Comparison of ENCODE assay signal across 14 cellular contexts in the genomic region with DNA sequence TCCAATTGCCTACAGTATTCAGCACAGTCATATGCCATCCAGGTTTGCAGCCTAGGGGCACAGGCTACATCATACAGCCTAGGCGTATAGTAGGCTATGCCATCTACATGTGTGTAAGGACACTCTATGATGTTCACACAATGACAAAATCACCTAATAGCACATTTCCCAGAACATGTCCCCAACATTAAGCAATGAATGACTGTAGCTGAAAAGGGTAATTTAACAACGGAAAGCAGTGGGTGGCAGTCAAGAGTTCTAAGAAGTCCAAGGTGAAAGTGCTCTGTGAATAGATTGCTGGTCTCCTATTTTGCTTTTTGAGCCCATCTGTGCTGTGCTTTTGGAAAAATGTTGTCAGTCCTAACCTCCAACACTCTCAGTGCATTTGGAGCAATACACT.
DNase-seq lines count a peak whose midpoint lies in the region; ATAC-seq and TF ChIP-seq lines count a peak whose summit lies in the region.
"Had no signal": no experiment of that assay in that cellular context is flagged by ENCODE, and none has a peak within 500 bp of the region (broad histone marks: within the 10 kb centered on the region; RNA-seq: fewer than 3 reads in every experiment).

No MANE protein-coding gene starts in this region.

- 98% methylated on average over 2 of the region's 2 CpGs for WGBS in mammary epithelial cell (ENCODE audit: low coverage, missing lambda C conversion rate)
- WGBS in ovary, 3 donors = 93 to 94% (median 94%) methylated on average over 2 of the region's 2 CpGs

- TF ChIP-seq POLR2A in ovary (IDR thresholded peaks at IDR 0.05) = no peak

- in situ Hi-C loops in mammary epithelial cell (cut with MboI; ENCODE audit: low sequenced_read_pairs in 2 of 2) = no loop called here

- dilution Hi-C loops in mammary epithelial cell (cut with HindIII; ENCODE audit: low sequenced_read_pairs) = no loop called here

- H3K4me1 Mint-ChIP-seq in MCF 10A (ENCODE audit: insufficient read depth, unreplicated experiment) = peaks cover 11% of the 10 kb centered on the region
- H3K4me1 Mint-ChIP-seq in stimulated activated naive CD8-positive, alpha-beta T cell treated with anti-CD3 and anti-CD28 coated beads, Interleukin-15, Interleukin-2, amounts not matched to agents 100 ng/mL and 50 ng/mL, for 24 hours (ENCODE audit: low read depth) = peaks cover 39% of the 10 kb centered on the region

- POLR2A ChIA-PET in MCF 10A (lab: Yijun Ruan, JAX) = interaction anchor here (1.2 kb wide), 1 partner anchor 9 kb away, joined by 4 read pairs; no protein-coding TSS in a partner anchor

- no peak overlapping the region for H3K4me3 Mint-ChIP-seq in MCF 10A (ENCODE audit: unreplicated experiment)
- H3K4me3 Mint-ChIP-seq in stimulated activated naive CD8-positive, alpha-beta T cell treated with anti-CD3 and anti-CD28 coated beads, Interleukin-15, Interleukin-2, amounts not matched to agents 100 ng/mL and 50 ng/mL, for 24 hours = no peak overlapping the region
- H3K4me3 Mint-ChIP-seq: mesothelial cell of epicardium had no signal

- H3K79me2 ChIP-seq in mammary epithelial cell (ENCODE audit: insufficient read depth, low read length) = no peaks in the 10 kb centered on the region

- no peak overlapping the region for H2AFZ ChIP-seq in mammary epithelial cell (ENCODE audit: low read depth, low read length)

- H3K27me3 Mint-ChIP-seq in MCF 10A (ENCODE audit: insufficient read depth, unreplicated experiment) = no peaks in the 10 kb centered on the region
- peaks cover 12% of the 10 kb centered on the region for H3K27me3 Mint-ChIP-seq in stimulated activated naive CD8-positive, alpha-beta T cell treated with anti-CD3 and anti-CD28 coated beads, Interleukin-15, Interleukin-2, amounts not matched to agents 100 ng/mL and 50 ng/mL, for 24 hours

- DNase-seq in MCF 10A (ENCODE audit: unreplicated experiment) = no peak
- DNase-seq in mammary epithelial cell = no peak
- peak; percentile 3 for DNase-seq in HT1080 (ENCODE audit: low read depth)
- no peak for DNase-seq in activated naive CD4-positive, alpha-beta T cell treated with anti-CD3 and anti-CD28 coated beads, Interleukin-2, amount 50 U/mL, for 72 hours (ENCODE audit: low spot score in 2 of 2)
- no peak for DNase-seq in ovary
- no peak for DNase-seq in superior temporal gyrus (ENCODE audit: extremely low spot score)
- DNase-seq: DMS79; NCI-H2081 treated with DMSO at 0.1 percent for 48 hours; NK-92 treated with Interleukin-12 subunit alpha and Interleukin-12 subunit beta, amount 100 ng/mL, for 24 hours; uterus had no signal

- H4K20me1 ChIP-seq in mammary epithelial cell (ENCODE audit: insufficient read depth, low read length) = no peaks in the 10 kb centered on the region

- no peak overlapping the region for H3K4me3 ChIP-seq in mammary epithelial cell (replicated peaks in 1 of 3; ENCODE audit: insufficient read depth in 1 of 3, low read depth in 2 of 3, low read length in 3 of 3)
- H3K4me3 ChIP-seq in ovary = no peak overlapping the region
- H3K4me3 ChIP-seq: uterus had no signal

- H3K27me3 ChIP-seq in mammary epithelial cell (ENCODE audit: insufficient read depth, low read length) (no peaks in the 10 kb centered on the region), ovary (no peaks in the 10 kb centered on the region)
- H3K27me3 ChIP-seq: uterus had no signal

- H3K27ac Mint-ChIP-seq in MCF 10A (ENCODE audit: low read depth, unreplicated experiment) = peak overlapping the region; percentile 59
- H3K27ac Mint-ChIP-seq in activated naive CD4-positive, alpha-beta T cell treated with anti-CD3 and anti-CD28 coated beads, Interleukin-2, amount 50 U/mL, for 72 hours = peak overlapping the region; percentile 51 to 77
- peak overlapping the region; percentile 90 for H3K27ac Mint-ChIP-seq in stimulated activated naive CD8-positive, alpha-beta T cell treated with anti-CD3 and anti-CD28 coated beads, Interleukin-15, Interleukin-2, amounts not matched to agents 100 ng/mL and 50 ng/mL, for 24 hours

- H3K27ac ChIP-seq in mammary epithelial cell (ENCODE audit: insufficient read depth, low read depth, low read length) = no peak overlapping the region
- H3K27ac ChIP-seq in ovary = no peak overlapping the region
- H3K27ac ChIP-seq: KMS-11, uterus had no signal

- H3K9me3 ChIP-seq in mammary epithelial cell (replicated peaks; ENCODE audit: insufficient read depth, low read length) (no peaks in the 10 kb centered on the region), ovary (no peaks in the 10 kb centered on the region)

- no peak overlapping the region for H3K4me2 ChIP-seq in mammary epithelial cell (ENCODE audit: insufficient read depth, low read depth, low read length)
- H3K4me2 ChIP-seq: KMS-11 had no signal

- H3K36me3 ChIP-seq in mammary epithelial cell (ENCODE audit: insufficient read depth, low read length) = no peaks in the 10 kb centered on the region
- H3K36me3 ChIP-seq in ovary = no peaks in the 10 kb centered on the region
- H3K36me3 ChIP-seq: uterus had no signal

- no peak for TF ChIP-seq EP300 in ovary (IDR thresholded peaks at IDR 0.05)

- peaks cover 11% of the 10 kb centered on the region for H3K9me3 Mint-ChIP-seq in MCF 10A (ENCODE audit: unreplicated experiment)
- peaks cover 10 to 14% of the 10 kb centered on the region in 2 donors for H3K9me3 Mint-ChIP-seq in activated naive CD4-positive, alpha-beta T cell treated with anti-CD3 and anti-CD28 coated beads, Interleukin-2, amount 50 U/mL, for 72 hours
- H3K9me3 Mint-ChIP-seq in stimulated activated naive CD8-positive, alpha-beta T cell treated with anti-CD3 and anti-CD28 coated beads, Interleukin-15, Interleukin-2, amounts not matched to agents 100 ng/mL and 50 ng/mL, for 24 hours = peaks cover 11% of the 10 kb centered on the region

- CTCF ChIA-PET in MCF 10A (lab: Yijun Ruan, JAX) (no interaction called here), mammary epithelial cell (lab: Charles Lee; ENCODE audit: low non-redundant PET) (no interaction called here)

- no peak for TF ChIP-seq CTCF in MCF 10A (IDR thresholded peaks at IDR 0.05; ENCODE audit: unreplicated experiment)
- no peak for TF ChIP-seq CTCF in mammary epithelial cell (conservative IDR thresholded peaks at IDR 0.05 in 1 of 2, IDR thresholded peaks at IDR 0.05 in 1 of 2; ENCODE audit: extremely low read depth in 1 of 2, insufficient read depth in 1 of 2, low read depth in 1 of 2, low read length in 2 of 2)
- TF ChIP-seq CTCF in ovary (IDR thresholded peaks at IDR 0.05) = no peak

- H3K4me1 ChIP-seq in mammary epithelial cell (ENCODE audit: insufficient read depth, low read length) (no peaks in the 10 kb centered on the region), ovary (ENCODE audit: insufficient read depth) (peaks cover 2% of the 10 kb centered on the region)

- H3K36me3 Mint-ChIP-seq in MCF 10A (ENCODE audit: insufficient read depth, unreplicated experiment) = no peaks in the 10 kb centered on the region
- H3K36me3 Mint-ChIP-seq in activated naive CD4-positive, alpha-beta T cell treated with anti-CD3 and anti-CD28 coated beads, Interleukin-2, amount 50 U/mL, for 72 hours = peaks cover 11 to 13% of the 10 kb centered on the region in 2 donors
- peaks cover 8% of the 10 kb centered on the region for H3K36me3 Mint-ChIP-seq in stimulated activated naive CD8-positive, alpha-beta T cell treated with anti-CD3 and anti-CD28 coated beads, Interleukin-15, Interleukin-2, amounts not matched to agents 100 ng/mL and 50 ng/mL, for 24 hours (ENCODE audit: low read depth)

- BruUV-seq in MCF 10A (replicated peaks; lab: Mats Ljungman, UMichigan) = no TSS peak
- BruUV-seq in mammary epithelial cell (replicated peaks; lab: Mats Ljungman, UMichigan) = no TSS peak

- H3K9ac ChIP-seq in mammary epithelial cell (ENCODE audit: insufficient read depth, low read length) = no peak overlapping the region
- H3K9ac ChIP-seq: KMS-11 had no signal

- intact Hi-C loops in MCF 10A (cut with micrococcal nuclease) = loop anchor here (10.0 kb wide), 1 partner anchor 152 kb away; no protein-coding TSS in a partner anchor
- intact Hi-C loops in mammary epithelial cell (cut with micrococcal nuclease) = no loop called here
- intact Hi-C loops in ovary (cut with DNase I) = no loop called here

- peak; percentile 66 to 72 for ATAC-seq in activated naive CD4-positive, alpha-beta T cell treated with anti-CD3 and anti-CD28 coated beads, Interleukin-2, amount 50 U/mL, for 72 hours
- ATAC-seq in HG02798 (IDR thresholded peaks at IDR 0.05; ENCODE audit: poor library complexity, unreplicated experiment) = no peak
